In genomic region chr17:41453069-41453468, GRCh38 we compare ENCODE assay signal across 8 cellular contexts. TPM values are rescaled to one million over a fixed set of nuclear protein-coding genes. Genes with fewer than 3 reads are reported as not detected.
"Had no signal": no experiment of that assay in that cellular context is flagged by ENCODE, and none has a peak within 500 bp of the region (broad histone marks: within the 10 kb centered on the region; RNA-seq: fewer than 3 reads in every experiment).

No MANE protein-coding gene starts in this region.

- FAIRE-seq: G401.6, GM12878, GM12891, GM12892, GM18507, GM19239 had no signal

- DNase-seq: GF-D8 had no signal

- H3K4me3 ChIP-seq: GM12878 had no signal

- ATAC-seq: GM12878 had no signal

RNA-seq across cellular contexts. Expression of gene KRT38, which starts 12.3 kb away (rescaled TPM):
- total RNA-seq: G401, GM12878 had no signal
- polyA plus RNA-seq: GM12878 had no signal

RNA-seq across cellular contexts. Expression of gene KRT32, which starts 14.1 kb away (rescaled TPM):
- total RNA-seq: G401, GM12878 had no signal
- polyA plus RNA-seq: GM12878 had no signal

RNA-seq across cellular contexts. Expression of gene KRT35, which starts 27.9 kb away (rescaled TPM):
- total RNA-seq: G401, GM12878 had no signal
- polyA plus RNA-seq: GM12878 had no signal

RNA-seq across cellular contexts. Expression of gene KRT37, which starts 28.7 kb away (rescaled TPM):
- total RNA-seq: G401, GM12878 had no signal
- polyA plus RNA-seq: GM12878 had no signal

RNA-seq across cellular contexts. Expression of gene KRT36, which starts 36.6 kb away (rescaled TPM):
- total RNA-seq: G401, GM12878 had no signal
- polyA plus RNA-seq: GM12878 had no signal
